Comparison of ENCODE assay signal across 10 cellular contexts in genomic region chr1:28173151-28173979, GRCh38. TPM values are rescaled to one million over a fixed set of nuclear protein-coding genes. Genes with fewer than 3 reads are reported as not detected.
DNase-seq lines count a peak whose midpoint lies in the region; ATAC-seq and TF ChIP-seq lines count a peak whose summit lies in the region.
"Had no signal": no experiment of that assay in that cellular context is flagged by ENCODE, and none has a peak within 500 bp of the region (broad histone marks: within the 10 kb centered on the region; RNA-seq: fewer than 3 reads in every experiment).

No MANE protein-coding gene starts in this region.

- H3K4me1 ChIP-seq in foreskin keratinocyte (peaks cover 9% of the 10 kb centered on the region), psoas muscle (no peaks in the 10 kb centered on the region)

- DNase-seq in RKO (ENCODE audit: low spot score) (peak; percentile 18), foreskin keratinocyte (peak; percentile 15 to 54), psoas muscle (peak in 1 of 2 donors; percentile 40), COLO668 (lab: John Stamatoyannopoulos, UW; ENCODE audit: unreplicated experiment) (no peak), NCI-H2227 treated with DMSO at 0.1 percent for 48 hours (lab: John Stamatoyannopoulos, UW) (no peak)
- DNase-seq in activated CD4-positive, CD25-positive, alpha-beta regulatory T cell treated with anti-CD3 and anti-CD28 coated beads, Interleukin-2, amount 50 U/mL, for 72 hours: no peak
- no peak for DNase-seq in activated CD4-positive, alpha-beta T cell treated with anti-CD3 and anti-CD28 coated beads, Interleukin-2, amount 50 U/mL, for 1 hour
- DNase-seq: NCI-H1105 had no signal

- no peaks in the 10 kb centered on the region for H3K9me3 ChIP-seq in psoas muscle
- H3K9me3 ChIP-seq: mucosa of descending colon had no signal

- ATAC-seq in foreskin keratinocyte: no peak
- ATAC-seq in psoas muscle: no peak

- no peaks in the 10 kb centered on the region for H3K27me3 ChIP-seq in foreskin keratinocyte
- no peaks in the 10 kb centered on the region for H3K27me3 ChIP-seq in psoas muscle (ENCODE audit: insufficient read depth in 3 of 3, low read length in 2 of 3)

- H3K4me3 ChIP-seq in psoas muscle: peak overlapping the region; percentile 24
- H3K4me3 ChIP-seq: mucosa of descending colon had no signal

- intact Hi-C loops in psoas muscle (cut with DNase I): no loop called here

- TF ChIP-seq CTCF in foreskin keratinocyte (conservative IDR thresholded peaks at IDR 0.05) (no peak), psoas muscle (IDR thresholded peaks at IDR 0.05) (no peak)

- no peaks in the 10 kb centered on the region for H3K36me3 ChIP-seq in psoas muscle (ENCODE audit: insufficient read depth in 1 of 2, low read depth in 1 of 2)

- H3K27ac ChIP-seq in foreskin keratinocyte (no peak overlapping the region), psoas muscle (no peak overlapping the region)

- TF ChIP-seq POLR2A in GM19099 (IDR thresholded peaks at IDR 0.05; ENCODE audit: extremely low read depth, insufficient read length, low read depth): peak; percentile 39

- 65 to 73% (median 67%) methylated on average over 11 of the region's 11 CpGs for WGBS in psoas muscle, 3 donors

RNA-seq across cellular contexts. Expression of gene PTAFR, which starts 3.1 kb away (rescaled TPM):
- 5.9 and 6.7 TPM in 2 replicates for total RNA-seq in foreskin keratinocyte
- polyA plus RNA-seq in foreskin keratinocyte: 3.5 and 3.9 TPM in 2 replicates
- total RNA-seq in psoas muscle: 1 to 10 TPM in 3 of 4 donors, under 1 TPM in 1; 0.92 to 1.4 (median 1.2) TPM
- under 1 TPM; 0.31 to 0.90 (median 0.49) TPM for polyA plus RNA-seq in psoas muscle

RNA-seq across cellular contexts. Expression of gene DNAJC8, which starts 59.5 kb away (rescaled TPM):
- 94.8 and 111 TPM in 2 replicates for total RNA-seq in foreskin keratinocyte
- polyA plus RNA-seq in foreskin keratinocyte: 116 and 137 TPM in 2 replicates
- total RNA-seq in psoas muscle: 10 to 100 TPM; 46.6 to 64.0 (median 53.5) TPM
- 100 to 1,000 TPM in 1 of 3 donors, 10 to 100 TPM in 2; 67.8 to 116 (median 85.5) TPM for polyA plus RNA-seq in psoas muscle

Comparison
In these comparisons a context has a peak if more than half of its experiments do, and no peak if none do; other contexts are left out.
1. DNase-seq: peak in RKO (single experiment) and foreskin keratinocyte (2 of 2); none in COLO668 (single experiment), activated CD4-positive, CD25-positive, alpha-beta regulatory T cell treated with anti-CD3 and anti-CD28 coated beads, Interleukin-2, amount 50 U/mL, for 72 hours (single experiment), NCI-H2227 treated with DMSO at 0.1 percent for 48 hours (single experiment) and activated CD4-positive, alpha-beta T cell treated with anti-CD3 and anti-CD28 coated beads, Interleukin-2, amount 50 U/mL, for 1 hour (single experiment).